19 cellular contexts compared by ENCODE assay signal in genomic region chr2:96103388-96103705, GRCh38. TPM values are rescaled to one million over a fixed set of nuclear protein-coding genes. Genes with fewer than 3 reads are reported as not detected.
DNase-seq lines count a peak whose midpoint lies in the region; ATAC-seq and TF ChIP-seq lines count a peak whose summit lies in the region.
"Had no signal": no experiment of that assay in that cellular context is flagged by ENCODE, and none has a peak within 500 bp of the region (broad histone marks: within the 10 kb centered on the region; RNA-seq: fewer than 3 reads in every experiment).

No MANE protein-coding gene starts in this region.

- H3K27me3 Mint-ChIP-seq in activated naive CD8-positive, alpha-beta T cell treated with anti-CD3 and anti-CD28 coated beads, Interleukin-2, amount 10 ng/mL, durations not matched to agents 7 days and 5 days, result no peaks in the 10 kb centered on the region
- H3K27me3 Mint-ChIP-seq in activated naive CD8-positive, alpha-beta T cell treated with anti-CD3 and anti-CD28 coated beads for 36 hours, result no peaks in the 10 kb centered on the region
- peaks cover 5% of the 10 kb centered on the region for H3K27me3 Mint-ChIP-seq in endodermal cell (ENCODE audit: insufficient read depth)
- H3K27me3 Mint-ChIP-seq: activated T-helper 17 cell treated with anti-CD3 and anti-CD28 coated beads, Interleukin-2, amount 50 U/mL, for 72 hours had no signal

- intact Hi-C loops in HCT116 (cut with micrococcal nuclease) (no loop called here), stomach (cut with DNase I; ENCODE audit: low total_unique reads) (no loop called here)

- peaks cover 7% of the 10 kb centered on the region for H3K9me3 Mint-ChIP-seq in activated naive CD8-positive, alpha-beta T cell treated with anti-CD3 and anti-CD28 coated beads, Interleukin-2, amount 10 ng/mL, durations not matched to agents 7 days and 5 days
- H3K9me3 Mint-ChIP-seq in activated naive CD8-positive, alpha-beta T cell treated with anti-CD3 and anti-CD28 coated beads for 36 hours, result peaks cover 10% of the 10 kb centered on the region
- H3K9me3 Mint-ChIP-seq in endodermal cell, result peaks cover 10% of the 10 kb centered on the region
- H3K9me3 Mint-ChIP-seq: activated T-helper 17 cell treated with anti-CD3 and anti-CD28 coated beads, Interleukin-2, amount 50 U/mL, for 72 hours had no signal

- no peak overlapping the region for H3K9ac ChIP-seq in HCT116 (ENCODE audit: low read length)
- no peak overlapping the region for H3K9ac ChIP-seq in endodermal cell (ENCODE audit: extremely low read depth, low read length, poor library complexity, severe bottlenecking)
- H3K9ac ChIP-seq in smooth muscle cell (ENCODE audit: low read depth), result no peak overlapping the region

- no TSS peak for BruUV-seq in HCT116 (replicated peaks; lab: Mats Ljungman, UMichigan)

- TF ChIP-seq EP300 in stomach (IDR thresholded peaks at IDR 0.05), result no peak

- H3K79me2 ChIP-seq in HCT116 (ENCODE audit: insufficient read depth, low read length), result no peaks in the 10 kb centered on the region
- H3K79me2 ChIP-seq in smooth muscle cell (ENCODE audit: low read depth), result no peaks in the 10 kb centered on the region

- H3K4me3 ChIP-seq in HCT116 (replicated peaks in 1 of 2; ENCODE audit: low read depth in 1 of 2, low read length in 2 of 2) (no peak overlapping the region), endodermal cell (ENCODE audit: low read length) (no peak overlapping the region), stomach (no peak overlapping the region), smooth muscle cell (no peak overlapping the region)
- H3K4me3 ChIP-seq: lung, SJSA1 had no signal

- no peak for TF ChIP-seq CTCF in HCT116 (IDR thresholded peaks at IDR 0.05 in 2 of 3, conservative IDR thresholded peaks at IDR 0.05 in 1 of 3; ENCODE audit: borderline replicate concordance in 1 of 3, insufficient read depth in 1 of 3, low read depth in 2 of 3, low read length in 2 of 3)
- no peak for TF ChIP-seq CTCF in endodermal cell (conservative IDR thresholded peaks at IDR 0.05)
- TF ChIP-seq CTCF in stomach (IDR thresholded peaks at IDR 0.05), result no peak
- TF ChIP-seq CTCF in smooth muscle cell (IDR thresholded peaks at IDR 0.05; ENCODE audit: borderline replicate concordance, insufficient read depth, poor library complexity, severe bottlenecking), result no peak

- TF ChIP-seq POLR2A in HCT116 (IDR thresholded peaks at IDR 0.05; ENCODE audit: borderline replicate concordance, extremely low read depth, insufficient read depth, insufficient read length) (no peak), stomach (IDR thresholded peaks at IDR 0.05) (no peak)

- H3K9me3 ChIP-seq in HCT116 (ENCODE audit: control insufficient read depth in 1 of 2, insufficient read depth in 1 of 2, low read depth in 1 of 2, low read length in 2 of 2) (peaks cover 11 to 14% of the 10 kb centered on the region in 2 experiments; a peak in 2 of 4 replicates), endodermal cell (ENCODE audit: control insufficient read depth, low read length) (no peaks in the 10 kb centered on the region), stomach (peaks cover 0 to 17% (median 8%) of the 10 kb centered on the region in 4 donors), smooth muscle cell (replicated peaks; ENCODE audit: low read depth) (no peaks in the 10 kb centered on the region)

- RAD21 ChIA-PET in HCT116 (lab: Charles Lee; ENCODE audit: low non-redundant PET in 1 of 2, low total read pairs in 2 of 2, uncharacterized antibody in 2 of 2, unreplicated experiment in 2 of 2), result no interaction called here

- H3K27ac ChIP-seq in HCT116 (ENCODE audit: low read depth, low read length) (no peak overlapping the region), endodermal cell (ENCODE audit: low read depth, low read length) (no peak overlapping the region), stomach (no peak overlapping the region), smooth muscle cell (ENCODE audit: low read depth) (no peak overlapping the region)
- H3K27ac ChIP-seq: SJSA1 had no signal

- H3K27ac Mint-ChIP-seq in activated naive CD8-positive, alpha-beta T cell treated with anti-CD3 and anti-CD28 coated beads, Interleukin-2, amount 10 ng/mL, durations not matched to agents 7 days and 5 days, result no peak overlapping the region
- no peak overlapping the region for H3K27ac Mint-ChIP-seq in activated naive CD8-positive, alpha-beta T cell treated with anti-CD3 and anti-CD28 coated beads for 36 hours
- H3K27ac Mint-ChIP-seq in endodermal cell, result no peak overlapping the region
- H3K27ac Mint-ChIP-seq: activated T-helper 17 cell treated with anti-CD3 and anti-CD28 coated beads, Interleukin-2, amount 50 U/mL, for 72 hours had no signal

- H3K36me3 ChIP-seq in HCT116 (ENCODE audit: control insufficient read depth in 1 of 2, insufficient read depth in 2 of 2, low read length in 2 of 2), result no peaks in the 10 kb centered on the region
- no peaks in the 10 kb centered on the region for H3K36me3 ChIP-seq in endodermal cell (ENCODE audit: control insufficient read depth, insufficient read depth, low read length)
- H3K36me3 ChIP-seq in stomach, result no peaks in the 10 kb centered on the region
- no peaks in the 10 kb centered on the region for H3K36me3 ChIP-seq in smooth muscle cell (ENCODE audit: low read depth)
- H3K36me3 ChIP-seq: SJSA1 had no signal

- H3K4me2 ChIP-seq in HCT116 (ENCODE audit: low read length) (no peak overlapping the region), smooth muscle cell (no peak overlapping the region)

- WGBS in endodermal cell (ENCODE audit: insufficient coverage in 1 of 2, insufficient read length in 1 of 2), 2 experiments, result 88 to 93% methylated on average over 5 to 6 of the region's 6 CpGs
- WGBS in stomach, 5 donors, result 42 to 68% (median 65%) methylated on average over 2 to 6 of the region's 6 CpGs
- WGBS in smooth muscle cell (ENCODE audit: low lambda C conversion rate), result 93% methylated on average over 6 of the region's 6 CpGs

- H3K27me3 ChIP-seq in HCT116 (ENCODE audit: insufficient read depth, low read length), result no peaks in the 10 kb centered on the region
- H3K27me3 ChIP-seq in endodermal cell (ENCODE audit: control insufficient read depth, insufficient read depth, low read length, poor library complexity, severe bottlenecking), result no peaks in the 10 kb centered on the region
- H3K27me3 ChIP-seq in stomach, result peaks cover 0 to 5% (median 0%) of the 10 kb centered on the region in 3 donors
- no peaks in the 10 kb centered on the region for H3K27me3 ChIP-seq in smooth muscle cell (ENCODE audit: low read depth)
- H3K27me3 ChIP-seq: SJSA1 had no signal

- H3K4me1 ChIP-seq in HCT116 (ENCODE audit: control insufficient read depth in 1 of 2, insufficient read depth in 2 of 2, low read length in 2 of 2), result no peaks in the 10 kb centered on the region
- no peaks in the 10 kb centered on the region for H3K4me1 ChIP-seq in endodermal cell (ENCODE audit: control insufficient read depth, insufficient read depth, low read length)
- peaks cover 0 to 8% (median 2%) of the 10 kb centered on the region in 4 donors for H3K4me1 ChIP-seq in stomach
- H3K4me1 ChIP-seq in smooth muscle cell (ENCODE audit: low read depth), result peaks cover 6% of the 10 kb centered on the region
- H3K4me1 ChIP-seq: SJSA1 had no signal

- no peak overlapping the region for H2AFZ ChIP-seq in HCT116 (ENCODE audit: low read depth, low read length, poor library complexity, severe bottlenecking)
- H2AFZ ChIP-seq in smooth muscle cell (ENCODE audit: low read depth), result no peak overlapping the region

- ATAC-seq in activated naive CD8-positive, alpha-beta T cell treated with anti-CD3 and anti-CD28 coated beads, Interleukin-2, amount 10 ng/mL, durations not matched to agents 7 days and 5 days (ENCODE audit: low read depth), result no peak
- peak; percentile 34; the same call in 1 of the 2 replicates for ATAC-seq in HCT116
- ATAC-seq: activated T-helper 17 cell treated with anti-CD3 and anti-CD28 coated beads, Interleukin-2, amount 50 U/mL, for 72 hours; naive thymus-derived CD8-positive, alpha-beta T cell had no signal

- POLR2A ChIA-PET in activated naive CD8-positive, alpha-beta T cell treated with anti-CD3 and anti-CD28 coated beads, Interleukin-2, amount 10 ng/mL, durations not matched to agents 7 days and 5 days (lab: Charles Lee), result no interaction called here
- POLR2A ChIA-PET in HCT116 (lab: Charles Lee), result no interaction called here

- peak; percentile 23 for DNase-seq in activated naive CD8-positive, alpha-beta T cell treated with anti-CD3 and anti-CD28 coated beads, Interleukin-2, amount 10 ng/mL, durations not matched to agents 7 days and 5 days
- DNase-seq in activated naive CD8-positive, alpha-beta T cell treated with anti-CD3 and anti-CD28 coated beads for 36 hours, result no peak
- DNase-seq in HCT116 (ENCODE audit: low read depth, low spot score) (no peak), endodermal cell (peak; percentile 43), stomach (peak; percentile 15), smooth muscle cell (lab: John Stamatoyannopoulos, UW; ENCODE audit: unreplicated experiment) (no peak), NCI-H1092 treated with DMSO at 0.1 percent for 48 hours (lab: John Stamatoyannopoulos, UW) (no peak), NCI-H526 (lab: John Stamatoyannopoulos, UW) (no peak)
- DNase-seq: anterior cingulate cortex, foreskin fibroblast, GF-D8, NCI-H146, NCI-H226 had no signal

- no peak overlapping the region for H3K4me3 Mint-ChIP-seq in activated naive CD8-positive, alpha-beta T cell treated with anti-CD3 and anti-CD28 coated beads, Interleukin-2, amount 10 ng/mL, durations not matched to agents 7 days and 5 days
- H3K4me3 Mint-ChIP-seq in activated naive CD8-positive, alpha-beta T cell treated with anti-CD3 and anti-CD28 coated beads for 36 hours, result no peak overlapping the region
- H3K4me3 Mint-ChIP-seq in endodermal cell, result no peak overlapping the region
- H3K4me3 Mint-ChIP-seq: activated T-helper 17 cell treated with anti-CD3 and anti-CD28 coated beads, Interleukin-2, amount 50 U/mL, for 72 hours; naive thymus-derived CD8-positive, alpha-beta T cell had no signal

- no peaks in the 10 kb centered on the region for H3K9me2 ChIP-seq in HCT116 (ENCODE audit: insufficient read depth)

- H3K36me3 Mint-ChIP-seq in activated naive CD8-positive, alpha-beta T cell treated with anti-CD3 and anti-CD28 coated beads, Interleukin-2, amount 10 ng/mL, durations not matched to agents 7 days and 5 days, result no peaks in the 10 kb centered on the region
- peaks cover 9% of the 10 kb centered on the region for H3K36me3 Mint-ChIP-seq in activated naive CD8-positive, alpha-beta T cell treated with anti-CD3 and anti-CD28 coated beads for 36 hours
- H3K36me3 Mint-ChIP-seq in endodermal cell (ENCODE audit: low read depth), result no peaks in the 10 kb centered on the region

- H4K20me1 ChIP-seq in HCT116 (ENCODE audit: insufficient read depth) (no peaks in the 10 kb centered on the region), smooth muscle cell (ENCODE audit: low read depth) (no peaks in the 10 kb centered on the region)

- CTCF ChIA-PET in HCT116 (lab: Charles Lee), result interaction anchor here (0.7 kb wide), 1 partner anchor 111 kb away, joined by 3 read pairs; no protein-coding TSS in a partner anchor

- no peaks in the 10 kb centered on the region for H3F3A ChIP-seq in smooth muscle cell (ENCODE audit: low read depth)

- no peak for TF ChIP-seq RAD21 in HCT116 (IDR thresholded peaks at IDR 0.05; ENCODE audit: low read depth)

- H3K4me1 Mint-ChIP-seq in activated naive CD8-positive, alpha-beta T cell treated with anti-CD3 and anti-CD28 coated beads, Interleukin-2, amount 10 ng/mL, durations not matched to agents 7 days and 5 days, result peaks cover 1% of the 10 kb centered on the region
- H3K4me1 Mint-ChIP-seq in activated naive CD8-positive, alpha-beta T cell treated with anti-CD3 and anti-CD28 coated beads for 36 hours, result no peaks in the 10 kb centered on the region
- peaks cover 4% of the 10 kb centered on the region for H3K4me1 Mint-ChIP-seq in endodermal cell
- H3K4me1 Mint-ChIP-seq: activated T-helper 17 cell treated with anti-CD3 and anti-CD28 coated beads, Interleukin-2, amount 50 U/mL, for 72 hours had no signal

RNA-seq across cellular contexts. Expression of gene ADRA2B, which starts 13.0 kb away (rescaled TPM):
- total RNA-seq in activated naive CD8-positive, alpha-beta T cell treated with anti-CD3 and anti-CD28 coated beads, Interleukin-2, amount 10 ng/mL, durations not matched to agents 7 days and 5 days, result under 1 TPM; 0.17 to 0.26 TPM
- total RNA-seq in activated naive CD8-positive, alpha-beta T cell treated with anti-CD3 and anti-CD28 coated beads for 36 hours, result under 1 TPM; 0.29 to 0.30 TPM
- total RNA-seq in HCT116 (2021; ENCODE audit: unreplicated experiment), result 0.47 TPM
- 0.21 and 0.27 TPM in 2 replicates for polyA plus RNA-seq in HCT116 (2012)
- total RNA-seq in endodermal cell, result 1 to 10 TPM; 2.4 to 3.8 TPM
- polyA plus RNA-seq in endodermal cell (2013, experiment 1 of 2), result 0.96 TPM
- polyA plus RNA-seq in endodermal cell (2013, experiment 2 of 2), result 1.1 TPM
- total RNA-seq in stomach, result 1 to 10 TPM in 2 of 5 donors, under 1 TPM in 1, not detected in 2; 0.43 to 2.9 (median 2.0) TPM
- polyA plus RNA-seq in stomach, result under 1 TPM; 0.15 to 0.45 (median 0.19) TPM
- total RNA-seq in smooth muscle cell, result 0.04 and 1.2 TPM in 2 replicates
- 0.06 TPM in 1 of 2 replicates, not detected in the other for polyA plus RNA-seq in smooth muscle cell
- total RNA-seq: endothelial cell of umbilical vein, pulmonary artery endothelial cell, SJSA1 had no signal
- polyA plus RNA-seq: endothelial cell of umbilical vein; naive thymus-derived CD8-positive, alpha-beta T cell had no signal

RNA-seq across cellular contexts. Expression of gene ASTL, which starts 35.0 kb away (rescaled TPM):
- 10 to 100 TPM; 12.2 to 14.7 TPM for total RNA-seq in activated naive CD8-positive, alpha-beta T cell treated with anti-CD3 and anti-CD28 coated beads, Interleukin-2, amount 10 ng/mL, durations not matched to agents 7 days and 5 days
- total RNA-seq in activated naive CD8-positive, alpha-beta T cell treated with anti-CD3 and anti-CD28 coated beads for 36 hours, result 10 to 100 TPM; 22.1 to 23.3 TPM
- total RNA-seq in HCT116 (2021; ENCODE audit: unreplicated experiment) (0.34 TPM), endodermal cell (not detected), stomach (not detected), smooth muscle cell (0.40 TPM in 1 of 2 replicates, not detected in the other)
- 0.09 and 0.56 TPM in 2 replicates for polyA plus RNA-seq in HCT116 (2012)
- 0.18 TPM for polyA plus RNA-seq in endodermal cell (2013, experiment 1 of 2)
- not detected for polyA plus RNA-seq in endodermal cell (2013, experiment 2 of 2)
- polyA plus RNA-seq in stomach (under 1 TPM in 1 of 3 donors, not detected in 2; 0.08 TPM), smooth muscle cell (0.50 TPM in 1 of 2 replicates, not detected in the other)
- total RNA-seq: endothelial cell of umbilical vein, lung, pulmonary artery endothelial cell, SJSA1 had no signal
- polyA plus RNA-seq: endothelial cell of umbilical vein had no signal

RNA-seq across cellular contexts. Expression of gene DUSP2, which starts 41.9 kb away (rescaled TPM):
- 10 to 100 TPM; 47.7 to 50.2 TPM for total RNA-seq in activated naive CD8-positive, alpha-beta T cell treated with anti-CD3 and anti-CD28 coated beads, Interleukin-2, amount 10 ng/mL, durations not matched to agents 7 days and 5 days
- 100 to 1,000 TPM; 274 to 279 TPM for total RNA-seq in activated naive CD8-positive, alpha-beta T cell treated with anti-CD3 and anti-CD28 coated beads for 36 hours
- 24.5 TPM for total RNA-seq in HCT116 (2021; ENCODE audit: unreplicated experiment)
- polyA plus RNA-seq in HCT116 (2012), result 21.5 and 25.6 TPM in 2 replicates
- 1 to 10 TPM; 1.6 to 2.2 TPM for total RNA-seq in endodermal cell
- 0.82 TPM for polyA plus RNA-seq in endodermal cell (2013, experiment 1 of 2)
- polyA plus RNA-seq in endodermal cell (2013, experiment 2 of 2), result 0.66 TPM
- 1 to 10 TPM; 4.0 to 9.4 (median 8.1) TPM for total RNA-seq in stomach
- 1 to 10 TPM; 3.6 to 6.1 (median 4.7) TPM for polyA plus RNA-seq in stomach
- total RNA-seq in smooth muscle cell, result 48.7 and 55.3 TPM in 2 replicates
- 89.3 and 111 TPM in 2 replicates for polyA plus RNA-seq in smooth muscle cell

Comparison
In these comparisons a context has a peak if more than half of its experiments do, and no peak if none do; other contexts are left out.
1. DNase-seq: peak in activated naive CD8-positive, alpha-beta T cell treated with anti-CD3 and anti-CD28 coated beads, Interleukin-2, amount 10 ng/mL, durations not matched to agents 7 days and 5 days (single experiment), endodermal cell (single experiment) and stomach (single experiment); none in activated naive CD8-positive, alpha-beta T cell treated with anti-CD3 and anti-CD28 coated beads for 36 hours (single experiment), HCT116 (single experiment), smooth muscle cell (single experiment), NCI-H1092 treated with DMSO at 0.1 percent for 48 hours (single experiment) and NCI-H526 (0 of 2).